In the genomic region with DNA sequence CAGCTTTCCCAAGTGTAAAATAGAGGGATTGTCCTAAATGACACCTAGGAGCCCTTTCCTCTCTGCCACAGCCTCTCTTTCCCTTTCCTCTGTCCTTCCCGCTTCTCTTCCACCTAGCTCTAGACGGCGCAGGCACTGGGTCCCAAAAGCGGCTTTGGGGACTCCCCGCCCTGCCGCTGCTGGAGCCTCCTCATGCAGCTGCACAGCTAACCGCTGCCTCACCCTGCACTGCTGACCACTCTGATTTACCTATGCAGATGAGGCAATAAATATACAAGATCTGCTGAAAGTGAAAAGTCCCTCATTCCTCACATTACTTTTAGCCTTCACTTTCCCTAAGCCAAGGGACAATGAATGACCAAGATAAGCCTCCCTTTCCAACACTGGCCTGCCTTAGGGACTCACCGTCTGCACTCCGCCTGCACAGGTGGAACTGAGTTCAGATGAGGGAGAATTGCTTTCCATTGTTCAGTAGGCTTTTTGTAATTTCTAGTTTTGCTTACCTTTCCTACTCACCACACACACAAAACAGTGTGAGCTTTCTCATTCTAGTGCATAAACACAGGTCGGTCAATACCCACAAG, we compare ENCODE assay signal across 1 cellular context.
TF ChIP-seq lines count a peak whose summit lies in the region.

No MANE protein-coding gene starts in this region.

TF ChIP-seq in A549, 52 proteins besides CTCF, POLR2A, EP300 and RAD21 (continued from another document):
- no peak for TF ChIP-seq PBX3 (IDR thresholded peaks at IDR 0.05)
TF ChIP-seq in A549: peak in this region for 0.
